Comparison of ENCODE assay signal across 12 cellular contexts in the genomic region with DNA sequence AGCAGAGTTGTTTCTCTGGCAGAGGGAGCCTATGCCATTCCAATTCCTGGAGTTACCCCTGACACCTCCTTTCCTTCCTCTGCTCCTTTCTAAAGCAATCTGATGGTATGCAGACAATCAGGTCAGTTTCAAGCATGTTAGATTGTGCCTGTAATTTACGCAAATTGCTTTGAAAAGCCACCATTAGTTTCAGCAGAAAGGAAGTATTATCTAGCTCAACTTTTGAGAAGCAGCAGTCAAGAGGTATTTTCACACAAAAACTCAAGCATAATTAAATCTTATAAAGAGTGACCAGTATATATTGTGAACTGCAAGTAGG. TPM values are rescaled to one million over a fixed set of nuclear protein-coding genes. Genes with fewer than 3 reads are reported as not detected.
DNase-seq lines count a peak whose midpoint lies in the region; ATAC-seq and TF ChIP-seq lines count a peak whose summit lies in the region.
"Had no signal": no experiment of that assay in that cellular context is flagged by ENCODE, and none has a peak within 500 bp of the region (broad histone marks: within the 10 kb centered on the region; RNA-seq: fewer than 3 reads in every experiment).

No MANE protein-coding gene starts in this region.

- H3K27me3 Mint-ChIP-seq in WTC11 (ENCODE audit: low read depth) = peaks cover 7% of the 10 kb centered on the region
- peaks cover 32% of the 10 kb centered on the region for H3K27me3 Mint-ChIP-seq in T-helper 17 cell

- H3K4me1 Mint-ChIP-seq in WTC11 (peaks cover 83% of the 10 kb centered on the region), T-helper 17 cell (peaks cover 12% of the 10 kb centered on the region)

- peak; percentile 45 for DNase-seq in A673 (ENCODE audit: low spot score)
- no peak for DNase-seq in WTC11 (ENCODE audit: low spot score)
- no peak for DNase-seq in fibroblast of villous mesenchyme (ENCODE audit: low read depth)
- no peak for DNase-seq in ovary
- DNase-seq in retina = no peak
- DNase-seq in T-helper 17 cell = no peak
- DNase-seq in HAP-1 (ENCODE audit: low spot score in 2 of 2) = no peak
- DNase-seq: effector CD4-positive, alpha-beta T cell; NCI-H1694 treated with DMSO at 0.1 percent for 48 hours had no signal

- H3K9me3 ChIP-seq in A673 (ENCODE audit: low read depth, low read length, poor library complexity, severe bottlenecking) (no peaks in the 10 kb centered on the region), ovary (no peaks in the 10 kb centered on the region), T-helper 17 cell (ENCODE audit: control insufficient read depth, low read length, poor library complexity, severe bottlenecking) (no peaks in the 10 kb centered on the region), HAP-1 (no peaks in the 10 kb centered on the region)

- TF ChIP-seq CTCF in A673 (conservative IDR thresholded peaks at IDR 0.05; ENCODE audit: low read depth, low read length) (no peak), WTC11 (IDR thresholded peaks at IDR 0.05) (no peak), fibroblast of villous mesenchyme (IDR thresholded peaks at IDR 0.05; ENCODE audit: insufficient read depth, low read depth, low read length) (no peak), ovary (IDR thresholded peaks at IDR 0.05) (no peak)

- in situ Hi-C loops in HAP-1 (cut with MboI; ENCODE audit: low sequenced_read_pairs) = loop anchor here (25.0 kb wide), 1 partner anchor 688 kb away; no protein-coding TSS in a partner anchor

- no peaks in the 10 kb centered on the region for H3K36me3 ChIP-seq in A673 (ENCODE audit: insufficient read depth, low read length, poor library complexity, severe bottlenecking)
- no peaks in the 10 kb centered on the region for H3K36me3 ChIP-seq in ovary
- H3K36me3 ChIP-seq in HAP-1 (replicated peaks) = no peaks in the 10 kb centered on the region

- TF ChIP-seq EP300 in ovary (IDR thresholded peaks at IDR 0.05) = no peak

- H3K4me3 ChIP-seq in A673 (ENCODE audit: low read depth, low read length, poor library complexity, severe bottlenecking) (peak overlapping the region; percentile 79), fibroblast of villous mesenchyme (ENCODE audit: low read depth, low read length) (peak overlapping the region; percentile 98), ovary (peak overlapping the region; percentile 68), HAP-1 (no peak overlapping the region)

- no peak overlapping the region for H3K27ac ChIP-seq in A673 (ENCODE audit: low read depth, low read length, poor library complexity, severe bottlenecking)
- peak overlapping the region in 1 of 2 donors; percentile 22 for H3K27ac ChIP-seq in ovary

- no peak for ATAC-seq in WTC11
- no peak for ATAC-seq in T-helper 17 cell
- no peak for ATAC-seq in activated CD4-positive, CD25-positive, alpha-beta regulatory T cell treated with anti-CD3 and anti-CD28 coated beads, Interleukin-2, amount 50 U/mL, for 24 hours

- H3K4me3 Mint-ChIP-seq in WTC11 (peak overlapping the region; percentile 88), T-helper 17 cell (no peak overlapping the region)

- H3K4me1 ChIP-seq in A673 (ENCODE audit: insufficient read depth, low read length, poor library complexity, severe bottlenecking) (peaks cover 77% of the 10 kb centered on the region), ovary (ENCODE audit: insufficient read depth) (peaks cover 10% of the 10 kb centered on the region), HAP-1 (peaks cover 11% of the 10 kb centered on the region)

- H3K27me3 ChIP-seq in A673 (replicated peaks; ENCODE audit: insufficient read depth, low read depth, low read length, poor library complexity) (no peaks in the 10 kb centered on the region), ovary (no peaks in the 10 kb centered on the region), HAP-1 (ENCODE audit: low read depth) (peaks cover 25% of the 10 kb centered on the region)

- CTCF ChIA-PET in A673 (lab: Charles Lee) = interaction anchor here (1.1 kb wide), 1 partner anchor 9 kb away, joined by 4 read pairs; no protein-coding TSS in a partner anchor
- CTCF ChIA-PET in WTC11 (lab: Charles Lee) = interaction anchor here (7.0 kb wide), 1 partner anchor 9 kb away, joined by 37 read pairs; no protein-coding TSS in a partner anchor

- H3K36me3 Mint-ChIP-seq in WTC11 = peaks cover 4% of the 10 kb centered on the region; the same call in 1 of the 2 replicates
- peaks cover 4% of the 10 kb centered on the region for H3K36me3 Mint-ChIP-seq in T-helper 17 cell (ENCODE audit: low read depth)

- no peaks in the 10 kb centered on the region for H3K9me3 Mint-ChIP-seq in WTC11
- H3K9me3 Mint-ChIP-seq: activated T-helper 2 cell treated with anti-CD3 and anti-CD28 coated beads, Interferon-gamma antibody, Interleukin-2, Interleukin-4, amounts not matched to agents 10 μg/mL and 5 μg/mL and 100 μg/mL, durations not matched to agents 14 hours and 24 hours and 36 hours had no signal

- WGBS in ovary, 3 donors = 32 to 81% (median 64%) methylated on average over 1 of the region's 1 CpG

- no TSS peak for BruUV-seq in A673 (replicated peaks; lab: Mats Ljungman, UMichigan)

- H3K27ac Mint-ChIP-seq in WTC11 (peak overlapping the region; percentile 84), T-helper 17 cell (no peak overlapping the region)
- H3K27ac Mint-ChIP-seq: activated T-helper 2 cell treated with anti-CD3 and anti-CD28 coated beads, Interferon-gamma antibody, Interleukin-2, Interleukin-4, amounts not matched to agents 10 μg/mL and 5 μg/mL and 100 μg/mL, durations not matched to agents 14 hours and 24 hours and 36 hours had no signal

- intact Hi-C loops in A673 (cut with micrococcal nuclease; ENCODE audit: unreplicated experiment) (no loop called here), ovary (cut with DNase I) (loop anchor here in 3 of 4 donors (10.0 kb wide), 2 partner anchors 291 to 321 kb away; partner anchors contain the start of gene SLC45A1 (in 2 of the 3))

- POLR2A ChIA-PET in A673 (lab: Charles Lee; ENCODE audit: low non-redundant PET) = no interaction called here
- POLR2A ChIA-PET in WTC11 (lab: Charles Lee) = no interaction called here

- no peak for TF ChIP-seq POLR2A in ovary (IDR thresholded peaks at IDR 0.05)

TF ChIP-seq in WTC11, 78 proteins besides CTCF, POLR2A, EP300 and RAD21:
- TF ChIP-seq NFATC4 (CRISPR knock-in tag; IDR thresholded peaks at IDR 0.05) (no peak), ZNF219 (CRISPR knock-in tag; IDR thresholded peaks at IDR 0.05; ENCODE audit: borderline replicate concordance) (no peak), GABPB1 (CRISPR knock-in tag; IDR thresholded peaks at IDR 0.05) (no peak), CBFB (CRISPR knock-in tag; IDR thresholded peaks at IDR 0.05; ENCODE audit: low read depth) (no peak)

RNA-seq across cellular contexts. Expression of gene ERRFI1, which starts 2.2 kb away (rescaled TPM):
- total RNA-seq in A673 (2021) = 36.2 and 44.4 TPM in 2 replicates
- total RNA-seq in WTC11 (2021) = 34.5 to 44.6 TPM (median 35.8 TPM) in 3 replicates
- 34.8 and 70.4 TPM in 2 replicates for total RNA-seq in fibroblast of villous mesenchyme
- 100 to 1,000 TPM in 5 of 7 donors, 10 to 100 TPM in 2; 61.3 to 256 (median 110) TPM for total RNA-seq in ovary
- 10 to 100 TPM; 72.2 to 94.1 TPM for polyA plus RNA-seq in ovary
- total RNA-seq in T-helper 17 cell = 1 to 10 TPM; 1.1 to 1.8 TPM
- total RNA-seq: OCI-LY7 had no signal

Comparison
In these comparisons a context has a peak if more than half of its experiments do, and no peak if none do; other contexts are left out.
1. RNA of gene ERRFI1, which starts 2.2 kb away (total RNA-seq): 61.3 to 256 TPM in ovary, 34.8 to 70.4 TPM in fibroblast of villous mesenchyme, 34.5 to 44.6 TPM in WTC11 and 36.2 to 44.4 TPM in A673; 1.1 to 1.8 TPM in T-helper 17 cell; every median in the first group is over 10 times any median in the second.